ENCODE assay signal across 10 cellular contexts in genomic region chr13:49436890-49437289, GRCh38. TPM values are rescaled to one million over a fixed set of nuclear protein-coding genes. Genes with fewer than 3 reads are reported as not detected.
DNase-seq lines count a peak whose midpoint lies in the region; ATAC-seq and TF ChIP-seq lines count a peak whose summit lies in the region.
"Had no signal": no experiment of that assay in that cellular context is flagged by ENCODE, and none has a peak within 500 bp of the region (broad histone marks: within the 10 kb centered on the region; RNA-seq: fewer than 3 reads in every experiment).

No MANE protein-coding gene starts in this region.

- no peaks in the 10 kb centered on the region for H3K36me3 ChIP-seq in brain microvascular endothelial cell (replicated peaks)
- H3K36me3 ChIP-seq in transverse colon = peaks cover 0 to 7% (median 0%) of the 10 kb centered on the region in 4 donors

- no peak for TF ChIP-seq EP300 in transverse colon (IDR thresholded peaks at IDR 0.05; ENCODE audit: low read depth)

- ATAC-seq in HG03571 (IDR thresholded peaks at IDR 0.05; ENCODE audit: unreplicated experiment) (no peak), GM21390 (IDR thresholded peaks at IDR 0.05; ENCODE audit: unreplicated experiment) (no peak), HG02981 (IDR thresholded peaks at IDR 0.05; ENCODE audit: unreplicated experiment) (no peak)
- ATAC-seq: activated T-helper 17 cell treated with anti-CD3 and anti-CD28 coated beads, Interleukin-2, amount 50 U/mL, for 72 hours had no signal

- H3K4me3 ChIP-seq in brain microvascular endothelial cell (ENCODE audit: low read depth, low read length) (no peak overlapping the region), transverse colon (no peak overlapping the region)

- 49 to 54% methylated on average over 3 of the region's 3 CpGs for WGBS in transverse colon (ENCODE audit: low coverage in 1 of 2), 2 donors

- TF ChIP-seq CTCF in brain microvascular endothelial cell (IDR thresholded peaks at IDR 0.05; ENCODE audit: low read depth, low read length, missing control alignments) (peak; percentile 19), transverse colon (IDR thresholded peaks at IDR 0.05) (peak in 4 of 5 experiments; percentile 13 to 36 (median 20))

- H3K4me1 ChIP-seq in transverse colon = peaks cover 0 to 4% (median 0%) of the 10 kb centered on the region in 4 donors

- H3K27me3 ChIP-seq in brain microvascular endothelial cell (replicated peaks) (no peaks in the 10 kb centered on the region), transverse colon (no peaks in the 10 kb centered on the region)

- H3K27ac ChIP-seq in brain microvascular endothelial cell (no peak overlapping the region), transverse colon (peak overlapping the region in 3 of 4 donors; percentile 0 to 39 (median 19))

- intact Hi-C loops in transverse colon (cut with DNase I; ENCODE audit: low total_unique reads) = loop anchor here (1.0 kb wide), 1 partner anchor 135 kb away; no protein-coding TSS in a partner anchor

- DNase-seq in NCI-H2107 treated with DMSO at 0.1 percent for 48 hours (lab: John Stamatoyannopoulos, UW; ENCODE audit: unreplicated experiment) = peak; percentile 5
- DNase-seq in NCI-H2107 (lab: John Stamatoyannopoulos, UW) = no peak
- DNase-seq in brain microvascular endothelial cell = peak; percentile 31
- peak; percentile 39 for DNase-seq in inferior parietal cortex (ENCODE audit: extremely low spot score)
- no peak for DNase-seq in transverse colon
- DNase-seq: NCI-H510A had no signal

- in situ Hi-C loops in brain microvascular endothelial cell (cut with HindIII; ENCODE audit: low pct_ligation_motif_present, low sequenced_read_pairs) = no loop called here
- in situ Hi-C loops in transverse colon (cut with MboI; ENCODE audit: low pct_ligation_motif_present in 1 of 4, low pct_unique_long_range_greater_than_20kb in 1 of 4, low sequenced_read_pairs in 3 of 4) = loop anchor here (5.0 to 25.0 kb wide), 3 partner anchors 125 to 135 kb away; no protein-coding TSS in a partner anchor

- no peak for TF ChIP-seq POLR2A in transverse colon (IDR thresholded peaks at IDR 0.05)

- H3K9me3 ChIP-seq in transverse colon = no peaks in the 10 kb centered on the region

RNA-seq across cellular contexts. Expression of gene CAB39L, which starts 7.0 kb away (rescaled TPM):
- 10 to 100 TPM; 23.5 to 36.7 (median 25.4) TPM for total RNA-seq in transverse colon

RNA-seq across cellular contexts. Expression of gene SETDB2, which starts 7.2 kb away (rescaled TPM):
- total RNA-seq in transverse colon = 10 to 100 TPM in 1 of 4 donors, 1 to 10 TPM in 3; 2.8 to 11.6 (median 8.8) TPM

RNA-seq across cellular contexts. Expression of gene PHF11, which starts 58.9 kb away (rescaled TPM):
- total RNA-seq in transverse colon = 10 to 100 TPM in 3 of 4 donors, 1 to 10 TPM in 1; 4.2 to 32.1 (median 18.7) TPM

Comparison
In these comparisons a context has a peak if more than half of its experiments do, and no peak if none do; other contexts are left out.
1. DNase-seq: peak in NCI-H2107 treated with DMSO at 0.1 percent for 48 hours (single experiment), brain microvascular endothelial cell (single experiment) and inferior parietal cortex (single experiment); none in NCI-H2107 (single experiment) and transverse colon (single experiment).